Comparison of ENCODE assay signal across 22 cellular contexts in genomic region chr13:44014501-44014900, GRCh38.
DNase-seq lines count a peak whose midpoint lies in the region; ATAC-seq, FAIRE-seq and TF ChIP-seq lines count a peak whose summit lies in the region.
"Had no signal": no experiment of that assay in that cellular context is flagged by ENCODE, and none has a peak within 500 bp of the region (broad histone marks: within the 10 kb centered on the region; RNA-seq: fewer than 3 reads in every experiment).

No MANE protein-coding gene starts in this region.

- DNase-seq in right atrium auricular region (ENCODE audit: low spot score) (no peak), Right ventricle myocardium superior (no peak), hepatocyte (ENCODE audit: low spot score) (no peak), trophoblast cell (no peak), D721Med (ENCODE audit: insufficient read length, low spot score) (no peak), type B pancreatic cell (ENCODE audit: extremely low spot score, unreplicated experiment) (no peak)
- DNase-seq: BE2C; CD4-positive, alpha-beta T cell; COR-L47; H7; HFFc6; KG1; NCI-H1092; NCI-H1436 treated with DMSO at 0.1 percent for 48 hours; NCI-H2029; NCI-H510A treated with DMSO at 0.1 percent for 48 hours; NCI-H748 treated with DMSO at 0.1 percent for 48 hours; NK-92 treated with Interleukin-12 subunit alpha and Interleukin-12 subunit beta, amount 100 ng/mL, for 24 hours had no signal

- H3K9me2 ChIP-seq in hepatocyte (replicated peaks; ENCODE audit: insufficient read depth), result no peaks in the 10 kb centered on the region

- H3K27me3 ChIP-seq in right atrium auricular region, result no peaks in the 10 kb centered on the region
- no peaks in the 10 kb centered on the region for H3K27me3 ChIP-seq in hepatocyte
- H3K27me3 ChIP-seq in trophoblast cell (ENCODE audit: insufficient read depth, low read length), result no peaks in the 10 kb centered on the region
- H3K27me3 ChIP-seq: BE2C, SJCRH30 had no signal

- no peaks in the 10 kb centered on the region for H3K27me3 Mint-ChIP-seq in type B pancreatic cell
- H3K27me3 Mint-ChIP-seq: CD4-positive, alpha-beta T cell had no signal

- no peak overlapping the region for H2AFZ ChIP-seq in hepatocyte
- H2AFZ ChIP-seq in trophoblast cell (ENCODE audit: insufficient read depth, low read length, poor library complexity), result no peak overlapping the region

- H3K4me1 ChIP-seq in right atrium auricular region (peaks cover 0 to 53% of the 10 kb centered on the region in 2 donors), hepatocyte (ENCODE audit: insufficient read depth) (peaks cover 3% of the 10 kb centered on the region), trophoblast cell (ENCODE audit: control insufficient read depth in 1 of 2, insufficient read depth in 2 of 2, low read length in 2 of 2) (peaks cover 0 to 5% of the 10 kb centered on the region in 2 experiments)
- H3K4me1 ChIP-seq: BE2C, SJCRH30 had no signal

- no peak overlapping the region for H3K4ac ChIP-seq in trophoblast cell (ENCODE audit: low read depth, low read length)

- WGBS in hepatocyte (ENCODE audit: low lambda C conversion rate, missing lambda C conversion rate), result 87% methylated on average over 8 of the region's 8 CpGs
- no CpG with 5 or more reads among the region's 8 CpGs for WGBS in trophoblast cell (ENCODE audit: extremely low coverage, insufficient coverage, insufficient read length)

- H2BK12ac ChIP-seq in trophoblast cell (ENCODE audit: low read length), result no peak overlapping the region

- no peak for FAIRE-seq in D721Med (lab: Jason Lieb, UNC)
- FAIRE-seq: GM12891, HTR-8/SVneo had no signal

- no peak overlapping the region for H4K12ac ChIP-seq in trophoblast cell (ENCODE audit: low read depth, low read length)

- no peak overlapping the region for H3K14ac ChIP-seq in trophoblast cell (ENCODE audit: low read length)

- no peak overlapping the region for H2AK5ac ChIP-seq in trophoblast cell (ENCODE audit: low read length)

- no peak overlapping the region for H3K27ac Mint-ChIP-seq in type B pancreatic cell
- H3K27ac Mint-ChIP-seq: CD4-positive, alpha-beta T cell; HFFc6 had no signal

- H3K9me3 Mint-ChIP-seq in type B pancreatic cell, result no peaks in the 10 kb centered on the region
- H3K9me3 Mint-ChIP-seq: CD4-positive, alpha-beta T cell; HFFc6 had no signal

- H3K9ac ChIP-seq in trophoblast cell (ENCODE audit: low read length), result no peak overlapping the region

- H3K4me3 ChIP-seq in right atrium auricular region, result no peak overlapping the region
- no peak overlapping the region for H3K4me3 ChIP-seq in hepatocyte
- H3K4me3 ChIP-seq in trophoblast cell (ENCODE audit: low read depth, low read length), result no peak overlapping the region
- H3K4me3 ChIP-seq: SJCRH30 had no signal

- peak overlapping the region; percentile 28 to 72 for H3K27ac ChIP-seq in right atrium auricular region
- H3K27ac ChIP-seq in hepatocyte, result peak overlapping the region; percentile 62
- no peak overlapping the region for H3K27ac ChIP-seq in trophoblast cell (ENCODE audit: low read depth, low read length)
- H3K27ac ChIP-seq: SJCRH30 had no signal

- peaks cover 2% of the 10 kb centered on the region for H3K79me1 ChIP-seq in trophoblast cell (ENCODE audit: low read length)

- H3K23ac ChIP-seq in trophoblast cell (ENCODE audit: low read length), result no peak overlapping the region

- H3K4me2 ChIP-seq in hepatocyte (no peak overlapping the region), trophoblast cell (ENCODE audit: low read length) (no peak overlapping the region)

- no peaks in the 10 kb centered on the region for H3K36me3 Mint-ChIP-seq in type B pancreatic cell

- intact Hi-C loops in Right ventricle myocardium superior (cut with DNase I), result no loop called here

- H3K36me3 ChIP-seq in right atrium auricular region, result no peaks in the 10 kb centered on the region
- no peaks in the 10 kb centered on the region for H3K36me3 ChIP-seq in hepatocyte (replicated peaks; ENCODE audit: insufficient read depth, low read depth)
- no peaks in the 10 kb centered on the region for H3K36me3 ChIP-seq in trophoblast cell (ENCODE audit: control insufficient read depth in 1 of 2, insufficient read depth in 2 of 2, low read length in 2 of 2)
- H3K36me3 ChIP-seq: BE2C, SJCRH30 had no signal

- H3K4me1 Mint-ChIP-seq in type B pancreatic cell (ENCODE audit: unreplicated experiment), result peaks cover 14% of the 10 kb centered on the region

- no peak overlapping the region for H4K8ac ChIP-seq in trophoblast cell (ENCODE audit: low read depth, low read length)

- no peak overlapping the region for H3K4me3 Mint-ChIP-seq in type B pancreatic cell
- H3K4me3 Mint-ChIP-seq: CD4-positive, alpha-beta T cell; HFFc6 had no signal

- no peak overlapping the region for H4K91ac ChIP-seq in trophoblast cell (ENCODE audit: low read depth, low read length)

- TF ChIP-seq CTCF in right atrium auricular region (IDR thresholded peaks at IDR 0.05) (no peak), hepatocyte (IDR thresholded peaks at IDR 0.05; ENCODE audit: poor library complexity) (no peak), D721Med (IDR thresholded peaks at IDR 0.05; ENCODE audit: insufficient read depth, missing control alignments) (no peak), type B pancreatic cell (conservative IDR thresholded peaks at IDR 0.05) (no peak)

- no peaks in the 10 kb centered on the region for H4K20me1 ChIP-seq in hepatocyte (ENCODE audit: insufficient read depth, poor library complexity, severe bottlenecking)

- H3K9me3 ChIP-seq in right atrium auricular region, result no peaks in the 10 kb centered on the region
- H3K9me3 ChIP-seq in hepatocyte (ENCODE audit: low read depth), result no peaks in the 10 kb centered on the region
- H3K9me3 ChIP-seq in trophoblast cell (ENCODE audit: insufficient read depth, low read depth, low read length), result no peaks in the 10 kb centered on the region
- H3K9me3 ChIP-seq: BE2C, SJCRH30 had no signal

- H3K79me2 ChIP-seq in hepatocyte (no peaks in the 10 kb centered on the region), trophoblast cell (ENCODE audit: control insufficient read depth, insufficient read depth, low read length, poor library complexity) (no peaks in the 10 kb centered on the region)

- no peak overlapping the region for H3K18ac ChIP-seq in trophoblast cell (ENCODE audit: low read length)

- ATAC-seq in Right ventricle myocardium superior (ENCODE audit: poor library complexity), result no peak
- no peak for ATAC-seq in HG03439 (IDR thresholded peaks at IDR 0.05; ENCODE audit: unreplicated experiment)

- no peak overlapping the region for H2BK5ac ChIP-seq in trophoblast cell (ENCODE audit: low read depth, low read length, poor library complexity)

- peak overlapping the region; percentile 6 for H2BK120ac ChIP-seq in trophoblast cell (ENCODE audit: insufficient read depth, low read length, poor library complexity)
